8 cellular contexts compared by ENCODE assay signal in genomic region chr22:50245214-50246072, GRCh38. TPM values are rescaled to one million over a fixed set of nuclear protein-coding genes. Genes with fewer than 3 reads are reported as not detected.
DNase-seq lines count a peak whose midpoint lies in the region; ATAC-seq and TF ChIP-seq lines count a peak whose summit lies in the region.

No MANE protein-coding gene starts in this region.

- H4K20me1 ChIP-seq in GM23338 (replicated peaks; ENCODE audit: insufficient read depth), result peaks cover 4% of the 10 kb centered on the region; the same call in 1 of the 2 replicates
- H4K20me1 ChIP-seq in SK-N-SH (ENCODE audit: insufficient read depth), result peaks cover 27% of the 10 kb centered on the region

- H3K4me1 ChIP-seq in GM23338 (ENCODE audit: insufficient read depth), result peaks cover 12% of the 10 kb centered on the region
- H3K4me1 ChIP-seq in SK-N-SH (ENCODE audit: control insufficient read depth in 1 of 2, insufficient read depth in 2 of 2, low read depth in 1 of 2, low read length in 1 of 2), result peaks cover 9 to 66% of the 10 kb centered on the region in 2 experiments; a peak in 2 of 4 replicates
- peaks cover 62 to 69% of the 10 kb centered on the region in 2 experiments for H3K4me1 ChIP-seq in neutrophil (ENCODE audit: control insufficient read depth in 1 of 2, insufficient read depth in 1 of 2, low read depth in 1 of 2, low read length in 1 of 2)

- H3K4me2 ChIP-seq in GM23338 (peak overlapping the region; percentile 97), SK-N-SH (peak overlapping the region; percentile 85)

- 4% methylated on average over 30 of the region's 53 CpGs for WGBS in SK-N-SH (ENCODE audit: low lambda C conversion rate)

- peak overlapping the region; percentile 97 for H3K27ac Mint-ChIP-seq in GM23338

- H3K27ac ChIP-seq in GM23338 (ENCODE audit: low read depth) (no peak overlapping the region; the same call in 1 of the 2 replicates), SK-N-SH (ENCODE audit: low read depth in 2 of 2, low read length in 1 of 2) (peak overlapping the region; percentile 81 to 96), neutrophil (peak overlapping the region; percentile 88)

- no peaks in the 10 kb centered on the region for H3K9me2 ChIP-seq in GM23338 (ENCODE audit: insufficient read depth)
- no peaks in the 10 kb centered on the region for H3K9me2 ChIP-seq in SK-N-SH

- no peak for DNase-seq in GM23338 (ENCODE audit: low spot score)
- DNase-seq in SK-N-SH, result peak; percentile 86
- no peak for DNase-seq in erythroblast (lab: John Stamatoyannopoulos, UW)
- no peak for DNase-seq in NCI-H1092 (lab: John Stamatoyannopoulos, UW)
- DNase-seq in AML-193 (lab: John Stamatoyannopoulos, UW), result no peak
- no peak for DNase-seq in iPS-NIHi11 (ENCODE audit: low spot score)

- H3K9me3 ChIP-seq in SK-N-SH, result no peaks in the 10 kb centered on the region
- H3K9me3 ChIP-seq in neutrophil, result no peaks in the 10 kb centered on the region

- H3K4me3 ChIP-seq in GM23338 (peak overlapping the region; percentile 99), SK-N-SH (ENCODE audit: low read depth in 2 of 2, low read length in 1 of 2) (peak overlapping the region; percentile 84 to 92), neutrophil (ENCODE audit: low read depth in 1 of 2, low read length in 1 of 2) (peak overlapping the region; percentile 72 to 86)

- no peak for TF ChIP-seq EP300 in SK-N-SH (IDR thresholded peaks at IDR 0.05; ENCODE audit: borderline replicate concordance in 1 of 2, low read depth in 1 of 2, low read length in 1 of 2)

- TF ChIP-seq CTCF in GM23338 (conservative IDR thresholded peaks at IDR 0.05; ENCODE audit: low read depth in 2 of 2), result no peak
- TF ChIP-seq CTCF in SK-N-SH (IDR thresholded peaks at IDR 0.05), result no peak
- no peak for TF ChIP-seq CTCF in neutrophil (IDR thresholded peaks at IDR 0.05)

- peak; percentile 27 for ATAC-seq in GM23338
- no peak for ATAC-seq in GM18502 (IDR thresholded peaks at IDR 0.05; ENCODE audit: poor library complexity, unreplicated experiment)

- peak overlapping the region; percentile 84 for H3K9ac ChIP-seq in SK-N-SH

- no peaks in the 10 kb centered on the region for H3K9me3 Mint-ChIP-seq in GM23338

- CTCF ChIA-PET in SK-N-SH (lab: Yijun Ruan, JAX), result interaction anchor here (0.8 to 3.4 kb wide), 6 partner anchors 8 to 280 kb away, joined by 3 to 20 read pairs (median 4); partner anchors contain the start of genes DENND6B and SCO2

- H3K4me3 Mint-ChIP-seq in GM23338, result peak overlapping the region; percentile 92

- H3K27me3 ChIP-seq in GM23338 (ENCODE audit: insufficient read depth) (no peaks in the 10 kb centered on the region), SK-N-SH (ENCODE audit: insufficient read depth) (no peaks in the 10 kb centered on the region), neutrophil (no peaks in the 10 kb centered on the region)

- H3K27me3 Mint-ChIP-seq in GM23338 (ENCODE audit: insufficient read depth, low read depth, poor library complexity), result peaks cover 11% of the 10 kb centered on the region

- H3K36me3 ChIP-seq in GM23338 (ENCODE audit: insufficient read depth) (no peaks in the 10 kb centered on the region), SK-N-SH (replicated peaks in 1 of 2; ENCODE audit: control insufficient read depth in 1 of 2, insufficient read depth in 2 of 2, low read length in 1 of 2) (peaks cover 5 to 22% of the 10 kb centered on the region in 2 experiments), neutrophil (peaks cover 42% of the 10 kb centered on the region)

- H3F3A ChIP-seq in GM23338 (replicated peaks; ENCODE audit: low read depth), result peaks cover 2% of the 10 kb centered on the region; the same call in 1 of the 2 replicates
- H3F3A ChIP-seq in SK-N-SH (replicated peaks; ENCODE audit: insufficient read depth), result peaks cover 19% of the 10 kb centered on the region

- no peak for TF ChIP-seq RAD21 in SK-N-SH (IDR thresholded peaks at IDR 0.05; ENCODE audit: low read length)

- POLR2A ChIA-PET in SK-N-SH (lab: Yijun Ruan, JAX), result no interaction called here

- H2AFZ ChIP-seq in GM23338 (no peak overlapping the region), SK-N-SH (ENCODE audit: low read depth) (peak overlapping the region; percentile 65; the same call in 1 of the 2 replicates)

- H3K79me2 ChIP-seq in GM23338 (replicated peaks; ENCODE audit: insufficient read depth), result peaks cover 33% of the 10 kb centered on the region
- H3K79me2 ChIP-seq in SK-N-SH (ENCODE audit: insufficient read depth), result peaks cover 75% of the 10 kb centered on the region

- peaks cover 24% of the 10 kb centered on the region for H3K4me1 Mint-ChIP-seq in GM23338

- peaks cover 11% of the 10 kb centered on the region; the same call in 2 of the 3 replicates for H3K36me3 Mint-ChIP-seq in GM23338 (ENCODE audit: low read depth)

- peak; percentile 25 for TF ChIP-seq POLR2A in erythroblast (IDR thresholded peaks at IDR 0.05; ENCODE audit: low read length)

TF ChIP-seq in GM23338, 12 proteins besides CTCF, POLR2A, EP300 and RAD21 (continues in another document):
- TF ChIP-seq CREB1 (CRISPR knock-in tag; IDR thresholded peaks at IDR 0.05; ENCODE audit: low read depth) (no peak), EZH2phosphoT487 (IDR thresholded peaks at IDR 0.05; ENCODE audit: unreplicated experiment) (no peak), NANOG (IDR thresholded peaks at IDR 0.05; ENCODE audit: borderline replicate concordance) (no peak)

TF ChIP-seq in SK-N-SH, 30 proteins besides CTCF, POLR2A, EP300 and RAD21 (continues in another document):
- TF ChIP-seq USF2 (IDR thresholded peaks at IDR 0.05; ENCODE audit: borderline replicate concordance, low read depth, low read length) (no peak), ZBTB33 (IDR thresholded peaks at IDR 0.05; ENCODE audit: borderline replicate concordance, low read depth) (no peak; the same call in 1 of the 2 replicates), SMC3 (IDR thresholded peaks at IDR 0.05; ENCODE audit: low read depth, low read length) (no peak), FOSL2 (IDR thresholded peaks at IDR 0.05; ENCODE audit: borderline replicate concordance, low read depth) (no peak), PBX3 (IDR thresholded peaks at IDR 0.05) (no peak), NFIC (IDR thresholded peaks at IDR 0.05; ENCODE audit: borderline replicate concordance) (no peak)

RNA-seq across cellular contexts. Expression of gene TUBGCP6, which starts 0.6 kb away (rescaled TPM):
- total RNA-seq in GM23338 (2014; rRNA removed; shearing (Covaris generic)), result 32.7 and 47.1 TPM in 2 replicates
- polyA plus RNA-seq in GM23338 (2016; fragmentation: Nextera tagmentation; extraction: Ambion mirVana) (18.6 TPM in 2 replicates), SK-N-SH (2012; rRNA removed) (40.4 and 42.8 TPM in 2 replicates)
- 4.9 and 9.1 TPM in 2 replicates for polyA plus RNA-seq in SK-N-SH (2012; cell fraction: cytosol; rRNA removed)
- 290 and 343 TPM in 2 replicates for polyA plus RNA-seq in SK-N-SH (2012; cell fraction: nucleus; rRNA removed)

RNA-seq across cellular contexts. Expression of gene HDAC10, which starts 5.6 kb away (rescaled TPM):
- total RNA-seq in GM23338 (2014; rRNA removed; shearing (Covaris generic)), result 32.4 and 41.9 TPM in 2 replicates
- polyA plus RNA-seq in GM23338 (2016; fragmentation: Nextera tagmentation; extraction: Ambion mirVana) (4.1 and 5.1 TPM in 2 replicates), SK-N-SH (2012; rRNA removed) (51.9 and 55.1 TPM in 2 replicates)
- polyA plus RNA-seq in SK-N-SH (2012; cell fraction: cytosol; rRNA removed), result 6.6 and 12.2 TPM in 2 replicates
- polyA plus RNA-seq in SK-N-SH (2012; cell fraction: nucleus; rRNA removed), result 513 and 740 TPM in 2 replicates

RNA-seq across cellular contexts. Expression of gene MAPK12, which starts 16.0 kb away (rescaled TPM):
- total RNA-seq in GM23338 (2014; rRNA removed; shearing (Covaris generic)), result 20.4 and 26.1 TPM in 2 replicates
- 10.4 and 15.8 TPM in 2 replicates for polyA plus RNA-seq in GM23338 (2016; fragmentation: Nextera tagmentation; extraction: Ambion mirVana)
- 118 TPM in 2 replicates for polyA plus RNA-seq in SK-N-SH (2012; rRNA removed)
- polyA plus RNA-seq in SK-N-SH (2012; cell fraction: cytosol; rRNA removed), result 43.8 and 58.3 TPM in 2 replicates
- 480 and 590 TPM in 2 replicates for polyA plus RNA-seq in SK-N-SH (2012; cell fraction: nucleus; rRNA removed)

RNA-seq across cellular contexts. Expression of gene MAPK11, which starts 24.7 kb away (rescaled TPM):
- total RNA-seq in GM23338 (2014; rRNA removed; shearing (Covaris generic)), result 1.6 and 1.9 TPM in 2 replicates
- polyA plus RNA-seq in GM23338 (2016; fragmentation: Nextera tagmentation; extraction: Ambion mirVana) (0.34 and 0.78 TPM in 2 replicates), SK-N-SH (2012; rRNA removed) (36.0 and 38.3 TPM in 2 replicates)
- 9.2 and 14.0 TPM in 2 replicates for polyA plus RNA-seq in SK-N-SH (2012; cell fraction: cytosol; rRNA removed)
- 182 and 260 TPM in 2 replicates for polyA plus RNA-seq in SK-N-SH (2012; cell fraction: nucleus; rRNA removed)

RNA-seq across cellular contexts. Expression of gene SELENOO, which starts 44.6 kb away (rescaled TPM):
- 16.9 and 21.3 TPM in 2 replicates for total RNA-seq in GM23338 (2014; rRNA removed; shearing (Covaris generic))
- polyA plus RNA-seq in GM23338 (2016; fragmentation: Nextera tagmentation; extraction: Ambion mirVana) (6.8 and 8.6 TPM in 2 replicates), SK-N-SH (2012; rRNA removed) (23.3 and 26.7 TPM in 2 replicates)
- polyA plus RNA-seq in SK-N-SH (2012; cell fraction: cytosol; rRNA removed), result 6.7 and 11.5 TPM in 2 replicates
- polyA plus RNA-seq in SK-N-SH (2012; cell fraction: nucleus; rRNA removed), result 121 and 176 TPM in 2 replicates
